ENCODE assay signal across 8 cellular contexts in genomic region chr16:1984347-1985225, GRCh38. TPM values are rescaled to one million over a fixed set of nuclear protein-coding genes. Genes with fewer than 3 reads are reported as not detected.
DNase-seq lines count a peak whose midpoint lies in the region; ATAC-seq and TF ChIP-seq lines count a peak whose summit lies in the region.

No MANE protein-coding gene starts in this region.

- peak overlapping the region; percentile 97 for H3K9ac ChIP-seq in NT2/D1 (ENCODE audit: insufficient read length, low read depth)

- no peak for TF ChIP-seq CTCF in AG04449 (IDR thresholded peaks at IDR 0.05; ENCODE audit: insufficient read depth, low read length, missing control alignments)

- no peaks in the 10 kb centered on the region for H3K9me3 ChIP-seq in NT2/D1 (ENCODE audit: insufficient read depth, low read length)
- no peaks in the 10 kb centered on the region for H3K9me3 ChIP-seq in ectodermal cell (ENCODE audit: control insufficient read depth, low read length)

- peak overlapping the region; percentile 71 for H3K4me3 ChIP-seq in AG04449 (ENCODE audit: low read depth, low read length)
- peak overlapping the region; percentile 89 for H3K4me3 ChIP-seq in NT2/D1 (ENCODE audit: insufficient read length, low read depth)
- peak overlapping the region; percentile 71 for H3K4me3 ChIP-seq in ectodermal cell (ENCODE audit: insufficient read depth, low read depth, low read length)

- H3K27me3 ChIP-seq in NT2/D1 (ENCODE audit: insufficient read depth, insufficient read length) (peaks cover 11% of the 10 kb centered on the region), ectodermal cell (ENCODE audit: control insufficient read depth, insufficient read depth, low read length, poor library complexity, severe bottlenecking) (peaks cover 51% of the 10 kb centered on the region)

- peaks cover 0 to 2% (median 0%) of the 10 kb centered on the region in 7 donors for H3K9me3 Mint-ChIP-seq in naive B cell

- peaks cover 12 to 31% (median 23%) of the 10 kb centered on the region in 3 donors for H3K27me3 Mint-ChIP-seq in naive B cell

- ATAC-seq in GM19324 (IDR thresholded peaks at IDR 0.05; ENCODE audit: low FRiP score, unreplicated experiment) (peak; percentile 11), naive B cell (ENCODE audit: low read depth in 2 of 2) (peak; percentile 31 to 32), GM21576 (IDR thresholded peaks at IDR 0.05; ENCODE audit: unreplicated experiment) (no peak), esophagus mucosa (no peak), HG03280 (IDR thresholded peaks at IDR 0.05; ENCODE audit: unreplicated experiment) (no peak)

- POLR2A ChIA-PET in AG04449 (lab: Yijun Ruan, JAX): interaction anchor here (0.7 to 1.5 kb wide), 8 partner anchors 12 to 156 kb away, joined by 3 to 9 read pairs (median 4); partner anchors contain the start of genes RPS2 and TBL3

- peaks cover 23 to 32% (median 31%) of the 10 kb centered on the region in 3 donors for H3K4me1 Mint-ChIP-seq in naive B cell

- H3K36me3 Mint-ChIP-seq in naive B cell: no peaks in the 10 kb centered on the region

- WGBS in ectodermal cell, 2 experiments: 7 to 9% methylated on average over 58 of the region's 58 CpGs

- peaks cover 38% of the 10 kb centered on the region for H3K4me1 ChIP-seq in NT2/D1 (ENCODE audit: insufficient read depth, insufficient read length)
- peaks cover 29% of the 10 kb centered on the region for H3K4me1 ChIP-seq in ectodermal cell (ENCODE audit: control insufficient read depth, insufficient read depth, low read length)

- H3K36me3 ChIP-seq in NT2/D1 (ENCODE audit: insufficient read depth, insufficient read length, low read length): peaks cover 39% of the 10 kb centered on the region
- H3K36me3 ChIP-seq in ectodermal cell (ENCODE audit: control insufficient read depth, insufficient read depth, low read length): peaks cover 18% of the 10 kb centered on the region

- H3K4me3 Mint-ChIP-seq in naive B cell: peak overlapping the region; percentile 74 to 90 (median 82)

- DNase-seq in AG04449 (ENCODE audit: low read depth, low spot score) (no peak), NT2/D1 (ENCODE audit: low read depth, low spot score) (no peak), naive B cell (no peak)

- H3K27ac ChIP-seq in ectodermal cell (ENCODE audit: insufficient read depth, low read depth, low read length, poor library complexity, severe bottlenecking): peak overlapping the region; percentile 63

- peak overlapping the region in 3 of 6 donors; percentile 20 to 82 (median 70) for H3K27ac Mint-ChIP-seq in naive B cell

- CTCF ChIA-PET in AG04449 (lab: Yijun Ruan, JAX): interaction anchor here (0.5 to 16.4 kb wide), 7 partner anchors 9 to 163 kb away, joined by 3 to 163 read pairs (median 3); no protein-coding TSS in a partner anchor

RNA-seq across cellular contexts. Expression of gene GFER, which starts 0.6 kb away (rescaled TPM):
- polyA plus RNA-seq in ectodermal cell (2013, experiment 1 of 4): 36.5 TPM
- 34.0 TPM for polyA plus RNA-seq in ectodermal cell (2013, experiment 2 of 4)
- polyA plus RNA-seq in ectodermal cell (2013, experiment 3 of 4): 23.2 TPM
- 28.1 TPM for polyA plus RNA-seq in ectodermal cell (2013, experiment 4 of 4)
- polyA plus RNA-seq in naive B cell (ENCODE audit: low read depth in 6 of 6): 10 to 100 TPM; 31.9 to 58.2 (median 37.6) TPM
- 17.0 TPM for total RNA-seq in esophagus mucosa

RNA-seq across cellular contexts. Expression of gene NOXO1, which starts 3.3 kb away (rescaled TPM):
- not detected for polyA plus RNA-seq in ectodermal cell (2013, experiment 1 of 4)
- polyA plus RNA-seq in ectodermal cell (2013, experiment 2 of 4): 0.36 TPM
- polyA plus RNA-seq in ectodermal cell (2013, experiment 3 of 4): not detected
- not detected for polyA plus RNA-seq in ectodermal cell (2013, experiment 4 of 4)
- not detected for polyA plus RNA-seq in naive B cell (ENCODE audit: low read depth in 6 of 6)
- total RNA-seq in esophagus mucosa: 4.6 TPM

RNA-seq across cellular contexts. Expression of gene SYNGR3, which starts 5.2 kb away (rescaled TPM):
- 7.5 TPM for polyA plus RNA-seq in ectodermal cell (2013, experiment 1 of 4)
- 8.3 TPM for polyA plus RNA-seq in ectodermal cell (2013, experiment 2 of 4)
- 6.5 TPM for polyA plus RNA-seq in ectodermal cell (2013, experiment 3 of 4)
- 7.0 TPM for polyA plus RNA-seq in ectodermal cell (2013, experiment 4 of 4)
- polyA plus RNA-seq in naive B cell (ENCODE audit: low read depth in 6 of 6): 1 to 10 TPM in 5 of 6 donors, not detected in 1; 1.5 to 4.1 (median 2.8) TPM
- total RNA-seq in esophagus mucosa: 0.16 TPM

RNA-seq across cellular contexts. Expression of gene TBL3, which starts 12.7 kb away (rescaled TPM):
- polyA plus RNA-seq in ectodermal cell (2013, experiment 1 of 4): 38.2 TPM
- polyA plus RNA-seq in ectodermal cell (2013, experiment 2 of 4): 41.2 TPM
- polyA plus RNA-seq in ectodermal cell (2013, experiment 3 of 4): 36.1 TPM
- 38.3 TPM for polyA plus RNA-seq in ectodermal cell (2013, experiment 4 of 4)
- polyA plus RNA-seq in naive B cell (ENCODE audit: low read depth in 6 of 6): 10 to 100 TPM; 10.9 to 54.8 (median 35.4) TPM
- total RNA-seq in esophagus mucosa: 31.5 TPM

RNA-seq across cellular contexts. Expression of gene RNF151, which starts 17.9 kb away (rescaled TPM):
- not detected for polyA plus RNA-seq in ectodermal cell (2013, experiment 1 of 4)
- not detected for polyA plus RNA-seq in ectodermal cell (2013, experiment 2 of 4)
- not detected for polyA plus RNA-seq in ectodermal cell (2013, experiment 3 of 4)
- polyA plus RNA-seq in ectodermal cell (2013, experiment 4 of 4): not detected
- polyA plus RNA-seq in naive B cell (ENCODE audit: low read depth in 6 of 6): not detected
- not detected for total RNA-seq in esophagus mucosa

Comparison
In these comparisons a context has a peak if more than half of its experiments do, and no peak if none do; other contexts are left out.
1. ATAC-seq: peak in GM19324 (single experiment) and naive B cell (2 of 2); none in GM21576 (single experiment), esophagus mucosa (single experiment) and HG03280 (single experiment).
2. Peak in every context shown above with its lines, with median percentiles within 50 percentile points of each other: H3K4me3 ChIP-seq.